21 cellular contexts compared by ENCODE assay signal in genomic region chr1:245480393-245481120, GRCh38.
"Had no signal": no experiment of that assay in that cellular context is flagged by ENCODE, and none has a peak within 500 bp of the region (broad histone marks: within the 10 kb centered on the region; RNA-seq: fewer than 3 reads in every experiment).

No MANE protein-coding gene starts in this region.

- H3K4me3 ChIP-seq: heart right ventricle, lung, neural progenitor cell, sigmoid colon, transverse colon, vagina had no signal

- H3K27ac ChIP-seq: epithelial cell of prostate, heart right ventricle, neural progenitor cell, sigmoid colon, transverse colon, vagina had no signal

- H3K9ac ChIP-seq: neural progenitor cell had no signal

- H3K27me3 ChIP-seq: heart right ventricle, neural progenitor cell, sigmoid colon, transverse colon, vagina had no signal

- H3K4me2 ChIP-seq: neural progenitor cell had no signal

- H3K4me1 ChIP-seq: transverse colon, vagina had no signal

- DNase-seq: activated CD4-positive, alpha-beta memory T cell treated with anti-CD3 and anti-CD28 coated beads, Interleukin-2, amount 10 ng/mL, durations not matched to agents 7 days and 5 days; activated CD4-positive, alpha-beta T cell treated with anti-CD3 and anti-CD28 coated beads for 48 hours; activated effector memory CD4-positive, alpha-beta T cell treated with anti-CD3 and anti-CD28 coated beads, Interleukin-2, amount 50 U/mL, for 16 hours; activated naive CD4-positive, alpha-beta T cell treated with anti-CD3 and anti-CD28 coated beads, Interleukin-2, amount 10 ng/mL, durations not matched to agents 7 days and 5 days; activated T-cell treated with anti-CD3 and anti-CD28 coated beads for 4 hours; amygdala; cortex of kidney; heart right ventricle; islet precursor cell; left colon; naive thymus-derived CD4-positive, alpha-beta T cell; sigmoid colon; stimulated activated CD4-positive, alpha-beta T cell treated with anti-CD3 and anti-CD28 coated beads, Interleukin-2, amount 100 ng/mL, for 48 hours; stimulated activated CD8-positive, alpha-beta memory T cell treated with anti-CD3 and anti-CD28 coated beads, Interleukin-4, amount 100 ng/mL, for 48 hours; stimulated activated naive B cell treated with anti-CD40 and anti-IgM and Interleukin-4, amounts not matched to agents 10 μg/mL and 1 μg/mL and 100 μg/mL, for 72 hours; T1000; transverse colon had no signal

- ATAC-seq: left colon; naive thymus-derived CD4-positive, alpha-beta T cell; stimulated activated naive B cell treated with anti-CD40 and anti-IgM and Interleukin-4, amounts not matched to agents 10 μg/mL and 1 μg/mL and 100 μg/mL, for 72 hours had no signal

- H3K9me3 ChIP-seq: heart right ventricle, sigmoid colon, transverse colon, vagina had no signal

- H3K36me3 ChIP-seq: heart right ventricle, neural progenitor cell, sigmoid colon, transverse colon, vagina had no signal

- H2AFZ ChIP-seq: neural progenitor cell had no signal
